Comparison of ENCODE assay signal across 19 cellular contexts in genomic region chr1:187474266-187474665, GRCh38.
DNase-seq lines count a peak whose midpoint lies in the region; FAIRE-seq and TF ChIP-seq lines count a peak whose summit lies in the region.
"Had no signal": no experiment of that assay in that cellular context is flagged by ENCODE, and none has a peak within 500 bp of the region (broad histone marks: within the 10 kb centered on the region; RNA-seq: fewer than 3 reads in every experiment).

No MANE protein-coding gene starts in this region.

- DNase-seq in NCI-H2171 treated with DMSO at 0.1 percent for 48 hours (lab: John Stamatoyannopoulos, UW) = peak; percentile 28
- no peak for DNase-seq in NCI-H2171 (lab: John Stamatoyannopoulos, UW)
- DNase-seq in NCI-H82 (lab: John Stamatoyannopoulos, UW) = peak; percentile 52
- DNase-seq in endothelial cell of umbilical vein (ENCODE audit: low read depth, low spot score) = peak; percentile 40
- peak; percentile 96 for DNase-seq in retinal pigment epithelial cell (ENCODE audit: low read depth)
- DNase-seq in mesenteric fat pad (ENCODE audit: low spot score) = no peak
- DNase-seq in coronary artery (ENCODE audit: low spot score) = no peak
- DNase-seq in NOMO-1 (lab: John Stamatoyannopoulos, UW; ENCODE audit: unreplicated experiment in 2 of 2) = no peak
- DNase-seq: activated CD4-positive, alpha-beta T cell treated with anti-CD3 and anti-CD28 coated beads, Interleukin-2, amount 50 U/mL, for 4 hours; aorta; immature natural killer cell; midbrain; NCI-H1436; nucleus accumbens had no signal

- no peak overlapping the region for H3K9ac ChIP-seq in endothelial cell of umbilical vein (replicated peaks; ENCODE audit: extremely low read depth, insufficient read depth, low read length)

- intact Hi-C loops in endothelial cell of umbilical vein (cut with micrococcal nuclease) = no loop called here

- H3K4me3 ChIP-seq in endothelial cell of umbilical vein (replicated peaks in 1 of 3; ENCODE audit: insufficient read depth in 1 of 3, low read depth in 1 of 3, low read length in 3 of 3) (no peak overlapping the region), retinal pigment epithelial cell (ENCODE audit: low read length) (no peak overlapping the region), coronary artery (no peak overlapping the region)
- H3K4me3 ChIP-seq: gastroesophageal sphincter, K562, vagina had no signal

- H3K79me2 ChIP-seq in endothelial cell of umbilical vein (ENCODE audit: control insufficient read depth, insufficient read depth, low read length) = no peaks in the 10 kb centered on the region

- H3K27ac ChIP-seq in endothelial cell of umbilical vein (ENCODE audit: insufficient read depth, low read depth, low read length) (no peak overlapping the region), coronary artery (no peak overlapping the region)
- H3K27ac ChIP-seq: gastroesophageal sphincter, vagina had no signal

- POLR2A ChIA-PET in endothelial cell of umbilical vein (lab: Charles Lee) = no interaction called here

- H2AFZ ChIP-seq in endothelial cell of umbilical vein (ENCODE audit: low read depth, low read length) = no peak overlapping the region

- no peaks in the 10 kb centered on the region for H4K20me1 ChIP-seq in endothelial cell of umbilical vein (replicated peaks; ENCODE audit: control insufficient read depth, extremely low read depth, insufficient read depth, low read length)

- dilution Hi-C loops in endothelial cell of umbilical vein (cut with MboI; ENCODE audit: extremely low pct_ligation_motif_present, low sequenced_read_pairs) = no loop called here

- no peak for TF ChIP-seq POLR2A in endothelial cell of umbilical vein (IDR thresholded peaks at IDR 0.05; ENCODE audit: low read depth, low read length)

- FAIRE-seq in endothelial cell of umbilical vein (lab: Jason Lieb, UNC) = peak; percentile 15
- FAIRE-seq: H54, K562, TTC549 had no signal

- no peaks in the 10 kb centered on the region for H3K9me1 ChIP-seq in endothelial cell of umbilical vein (replicated peaks; ENCODE audit: control insufficient read depth, extremely low read depth, insufficient read depth, low read length)

- no peak overlapping the region for H3K4me2 ChIP-seq in endothelial cell of umbilical vein (ENCODE audit: insufficient read depth, low read length)

- H3K36me3 ChIP-seq in endothelial cell of umbilical vein (ENCODE audit: control insufficient read depth in 2 of 2, extremely low read depth in 1 of 2, insufficient read depth in 2 of 2, low read length in 2 of 2) = no peaks in the 10 kb centered on the region
- H3K36me3 ChIP-seq: gastroesophageal sphincter, vagina had no signal

- H3K27me3 ChIP-seq in endothelial cell of umbilical vein (ENCODE audit: control insufficient read depth in 2 of 2, insufficient read depth in 2 of 2, low read length in 2 of 2) = no peaks in the 10 kb centered on the region
- H3K27me3 ChIP-seq: gastroesophageal sphincter, vagina had no signal

- no peak for TF ChIP-seq CTCF in endothelial cell of umbilical vein (IDR thresholded peaks at IDR 0.05; ENCODE audit: extremely low read depth in 1 of 2, insufficient read depth in 1 of 2, low read depth in 1 of 2, low read length in 2 of 2)
- TF ChIP-seq CTCF in retinal pigment epithelial cell (conservative IDR thresholded peaks at IDR 0.05; ENCODE audit: low read depth, low read length) = no peak
- no peak for TF ChIP-seq CTCF in coronary artery (IDR thresholded peaks at IDR 0.05)

- no TSS peak for BruUV-seq in endothelial cell of umbilical vein (replicated peaks; lab: Mats Ljungman, UMichigan)

- H3K9me3 ChIP-seq in endothelial cell of umbilical vein (replicated peaks; ENCODE audit: control insufficient read depth, insufficient read depth, low read length) = no peaks in the 10 kb centered on the region
- H3K9me3 ChIP-seq: gastroesophageal sphincter, vagina had no signal

- no peaks in the 10 kb centered on the region for H3K4me1 ChIP-seq in endothelial cell of umbilical vein (ENCODE audit: control insufficient read depth, extremely low read depth, insufficient read depth, low read length)
- H3K4me1 ChIP-seq: gastroesophageal sphincter, vagina had no signal

- CTCF ChIA-PET in endothelial cell of umbilical vein (lab: Charles Lee) = interaction anchor here (1.5 kb wide), 1 partner anchor 9 kb away, joined by 3 read pairs; no protein-coding TSS in a partner anchor

TF ChIP-seq in endothelial cell of umbilical vein, 7 proteins besides CTCF, POLR2A, EP300 and RAD21:
- TF ChIP-seq GATA2 (IDR thresholded peaks at IDR 0.05; ENCODE audit: insufficient read depth, insufficient read length, low read depth, low read length) (no peak), JUN (IDR thresholded peaks at IDR 0.05; ENCODE audit: borderline replicate concordance, insufficient read depth, insufficient read length, low read depth) (no peak), MYC (IDR thresholded peaks at IDR 0.05; ENCODE audit: low read depth, low read length) (no peak), POLR2AphosphoS5 (IDR thresholded peaks at IDR 0.05; ENCODE audit: insufficient read depth, low read depth, low read length) (no peak), EZH2 (IDR thresholded peaks at IDR 0.05; ENCODE audit: borderline replicate concordance, low read depth, low read length, severe bottlenecking) (no peak), MAX (IDR thresholded peaks at IDR 0.05; ENCODE audit: insufficient read depth, insufficient read length) (no peak), FOS (IDR thresholded peaks at IDR 0.05; ENCODE audit: borderline replicate concordance, insufficient read depth, low read length) (no peak)

Comparison
In these comparisons a context has a peak if more than half of its experiments do, and no peak if none do; other contexts are left out.
1. DNase-seq: peak in NCI-H2171 treated with DMSO at 0.1 percent for 48 hours (single experiment), NCI-H82 (single experiment), endothelial cell of umbilical vein (single experiment) and retinal pigment epithelial cell (single experiment); none in NCI-H2171 (single experiment), mesenteric fat pad (single experiment), coronary artery (single experiment) and NOMO-1 (0 of 2).